Comparison of ENCODE assay signal across 9 cellular contexts in genomic region chr1:243496173-243496553, GRCh38.
DNase-seq lines count a peak whose midpoint lies in the region; ATAC-seq and TF ChIP-seq lines count a peak whose summit lies in the region.
"Had no signal": no experiment of that assay in that cellular context is flagged by ENCODE, and none has a peak within 500 bp of the region (broad histone marks: within the 10 kb centered on the region; RNA-seq: fewer than 3 reads in every experiment).

No MANE protein-coding gene starts in this region.

- H3K4me3 Mint-ChIP-seq in mesothelial cell of epicardium = no peak overlapping the region

- 14% methylated on average over 3 of the region's 15 CpGs; no CpG with 5 or more reads in 1 of the 2 donors for WGBS in gastroesophageal sphincter (ENCODE audit: low coverage in 1 of 2), 2 donors

- H3K36me3 Mint-ChIP-seq in mesothelial cell of epicardium = peaks cover 21% of the 10 kb centered on the region

- POLR2A ChIA-PET in GM10248 (lab: Yijun Ruan, JAX) = no interaction called here

- no peak for TF ChIP-seq CTCF in gastroesophageal sphincter (IDR thresholded peaks at IDR 0.05)
- no peak for TF ChIP-seq CTCF in mesothelial cell of epicardium (IDR thresholded peaks at IDR 0.05; ENCODE audit: unreplicated experiment)
- TF ChIP-seq CTCF in GM10248 (IDR thresholded peaks at IDR 0.05; ENCODE audit: control extremely low read depth, extremely low read depth, low read depth, missing control alignments) = no peak

- CTCF ChIA-PET in GM10248 (lab: Yijun Ruan, JAX) = interaction anchor here (1.1 kb wide), 1 partner anchor 17 kb away, joined by 3 read pairs; no protein-coding TSS in a partner anchor

- H4K20me1 ChIP-seq in Karpas-422 (ENCODE audit: insufficient read depth, low read depth, low read length) = no peaks in the 10 kb centered on the region

- H3K27me3 ChIP-seq in gastroesophageal sphincter (no peaks in the 10 kb centered on the region), Karpas-422 (ENCODE audit: low read length) (no peaks in the 10 kb centered on the region)

- DNase-seq in Ammon's horn (ENCODE audit: low spot score) = peak; percentile 91
- peak; percentile 89 to 97 for DNase-seq in NCI-H446 (lab: John Stamatoyannopoulos, UW)
- DNase-seq in occipital lobe (lab: John Stamatoyannopoulos, UW) = peak; percentile 66
- no peak for DNase-seq in mesothelial cell of epicardium (ENCODE audit: low spot score in 2 of 2, unreplicated experiment in 2 of 2)
- no peak for DNase-seq in dermis blood vessel endothelial cell
- no peak for DNase-seq in Karpas-422
- no peak for DNase-seq in GM10248 (ENCODE audit: extremely low spot score)
- DNase-seq: RPMI8226 had no signal

- no peaks in the 10 kb centered on the region for H3K27me3 Mint-ChIP-seq in mesothelial cell of epicardium (ENCODE audit: low read depth)

- H3K27ac Mint-ChIP-seq in mesothelial cell of epicardium = no peak overlapping the region

- no peaks in the 10 kb centered on the region for H3K9me3 Mint-ChIP-seq in mesothelial cell of epicardium

- ATAC-seq in gastroesophageal sphincter = peak; percentile 56

- H3K4me1 Mint-ChIP-seq in mesothelial cell of epicardium = peaks cover 4% of the 10 kb centered on the region

- H3K4me1 ChIP-seq in gastroesophageal sphincter (peaks cover 0 to 44% (median 13%) of the 10 kb centered on the region in 3 donors), Karpas-422 (ENCODE audit: low read length) (no peaks in the 10 kb centered on the region)

- peak overlapping the region in 1 of 2 donors; percentile 13 for H3K4me3 ChIP-seq in gastroesophageal sphincter
- no peak overlapping the region for H3K4me3 ChIP-seq in Karpas-422 (ENCODE audit: low read length)

- H3K79me2 ChIP-seq in Karpas-422 (ENCODE audit: low read length) = no peaks in the 10 kb centered on the region

- no peaks in the 10 kb centered on the region for H3K9me3 ChIP-seq in gastroesophageal sphincter
- H3K9me3 ChIP-seq in Karpas-422 (ENCODE audit: low read length) = no peaks in the 10 kb centered on the region

- peaks cover 0 to 11% of the 10 kb centered on the region in 2 donors for H3K36me3 ChIP-seq in gastroesophageal sphincter
- no peaks in the 10 kb centered on the region for H3K36me3 ChIP-seq in Karpas-422 (ENCODE audit: insufficient read depth, low read length)

- no peak overlapping the region for H2AFZ ChIP-seq in Karpas-422 (ENCODE audit: low read length)

- H3K9me2 ChIP-seq in Karpas-422 (replicated peaks; ENCODE audit: insufficient read depth, low read length) = no peaks in the 10 kb centered on the region

- H3K4me2 ChIP-seq in Karpas-422 (ENCODE audit: low read depth, low read length, poor library complexity, severe bottlenecking) = no peak overlapping the region

- TF ChIP-seq EP300 in gastroesophageal sphincter (IDR thresholded peaks at IDR 0.05) = no peak

- peak overlapping the region; percentile 57 to 86 (median 84) for H3K27ac ChIP-seq in gastroesophageal sphincter
- H3K27ac ChIP-seq in Karpas-422 (ENCODE audit: low read length) = no peak overlapping the region

- no peak for TF ChIP-seq POLR2A in gastroesophageal sphincter (IDR thresholded peaks at IDR 0.05)

- no peak overlapping the region for H3K9ac ChIP-seq in Karpas-422 (ENCODE audit: low read length)

Comparison
In these comparisons a context has a peak if more than half of its experiments do, and no peak if none do; other contexts are left out.
1. DNase-seq: peak in Ammon's horn (single experiment), NCI-H446 (2 of 2) and occipital lobe (single experiment); none in mesothelial cell of epicardium (0 of 2), dermis blood vessel endothelial cell (single experiment), Karpas-422 (single experiment) and GM10248 (single experiment).